ENCODE assay signal across 19 cellular contexts in the genomic region with DNA sequence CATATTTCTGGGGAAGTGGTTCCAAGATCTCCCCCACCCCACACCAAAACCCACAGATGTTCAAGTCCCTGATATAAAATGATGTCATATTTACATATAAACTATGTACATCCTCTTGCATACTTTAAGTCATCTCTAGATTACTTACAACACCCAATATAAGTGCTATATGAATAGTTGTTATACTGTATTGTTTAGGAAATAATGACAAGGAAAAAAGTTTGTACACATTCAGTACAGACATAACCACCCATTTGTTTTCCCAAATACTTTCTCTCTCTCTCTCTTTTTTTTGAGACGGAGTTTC. TPM values are rescaled to one million over a fixed set of nuclear protein-coding genes. Genes with fewer than 3 reads are reported as not detected.
A peak's percentile ranks its signal among the peaks of the same experiment; 100 is the strongest.
DNase-seq lines count a peak whose midpoint lies in the region; ATAC-seq and TF ChIP-seq lines count a peak whose summit lies in the region.
"Had no signal": no experiment of that assay in that cellular context is flagged by ENCODE, and none has a peak within 500 bp of the region (broad histone marks: within the 10 kb centered on the region; RNA-seq: fewer than 3 reads in every experiment).

No MANE protein-coding gene starts in this region.

- no peaks in the 10 kb centered on the region for H3K9me3 Mint-ChIP-seq in activated CD4-positive, alpha-beta T cell treated with anti-CD3 and anti-CD28 coated beads, Interleukin-2, amount 10 ng/mL, durations not matched to agents 24 days and 14 days
- H3K9me3 Mint-ChIP-seq in osteocyte (ENCODE audit: unreplicated experiment), result no peaks in the 10 kb centered on the region
- H3K9me3 Mint-ChIP-seq in activated CD4-positive, alpha-beta memory T cell treated with anti-CD3 and anti-CD28 coated beads for 36 hours, result no peaks in the 10 kb centered on the region
- H3K9me3 Mint-ChIP-seq: neural crest cell had no signal

- H3K4me1 Mint-ChIP-seq in activated CD4-positive, alpha-beta T cell treated with anti-CD3 and anti-CD28 coated beads, Interleukin-2, amount 10 ng/mL, durations not matched to agents 24 days and 14 days, result peaks cover 19% of the 10 kb centered on the region
- H3K4me1 Mint-ChIP-seq in osteocyte (ENCODE audit: unreplicated experiment), result peaks cover 42% of the 10 kb centered on the region
- H3K4me1 Mint-ChIP-seq in activated CD4-positive, alpha-beta memory T cell treated with anti-CD3 and anti-CD28 coated beads for 36 hours (ENCODE audit: low read depth), result peaks cover 35% of the 10 kb centered on the region

- H3K27ac ChIP-seq in RWPE2 (ENCODE audit: poor library complexity, severe bottlenecking) (peak overlapping the region; percentile 36), coronary artery (no peak overlapping the region)
- H3K27ac ChIP-seq: foreskin keratinocyte, Peyer's patch, thyroid gland had no signal

- H3K36me3 ChIP-seq in RWPE2 (ENCODE audit: low read depth) (no peaks in the 10 kb centered on the region; the same call in 1 of the 2 replicates), endocrine pancreas (ENCODE audit: control insufficient read depth, insufficient read depth, low read length) (no peaks in the 10 kb centered on the region)
- H3K36me3 ChIP-seq: Peyer's patch, thyroid gland had no signal

- H3K4me3 ChIP-seq in RWPE2 (ENCODE audit: severe bottlenecking) (no peak overlapping the region), endocrine pancreas (ENCODE audit: control insufficient read depth, insufficient read depth, low read length) (no peak overlapping the region), coronary artery (no peak overlapping the region)
- H3K4me3 ChIP-seq: Peyer's patch, skin epidermis, thyroid gland had no signal

- peaks cover 3% of the 10 kb centered on the region for H3K36me3 Mint-ChIP-seq in activated CD4-positive, alpha-beta T cell treated with anti-CD3 and anti-CD28 coated beads, Interleukin-2, amount 10 ng/mL, durations not matched to agents 24 days and 14 days (ENCODE audit: low read depth)
- H3K36me3 Mint-ChIP-seq in osteocyte (ENCODE audit: unreplicated experiment), result peaks cover 2% of the 10 kb centered on the region
- peaks cover 2% of the 10 kb centered on the region for H3K36me3 Mint-ChIP-seq in activated CD4-positive, alpha-beta memory T cell treated with anti-CD3 and anti-CD28 coated beads for 36 hours

- peaks cover 7% of the 10 kb centered on the region for H3K4me1 ChIP-seq in RWPE2 (ENCODE audit: insufficient read depth, poor library complexity, severe bottlenecking)
- peaks cover 7% of the 10 kb centered on the region for H3K4me1 ChIP-seq in endocrine pancreas (ENCODE audit: control insufficient read depth, insufficient read depth, low read length)

- no peak for ATAC-seq in RWPE2 (ENCODE audit: low read depth)
- ATAC-seq: foreskin keratinocyte had no signal

- POLR2A ChIA-PET in activated CD4-positive, alpha-beta memory T cell treated with anti-CD3 and anti-CD28 coated beads for 36 hours (lab: Charles Lee), result interaction anchor here (0.7 kb wide), 1 partner anchor 12 kb away, joined by 3 read pairs; no protein-coding TSS in a partner anchor

- DNase-seq in activated CD4-positive, alpha-beta T cell treated with anti-CD3 and anti-CD28 coated beads, Interleukin-2, amount 10 ng/mL, durations not matched to agents 24 days and 14 days, result no peak
- no peak for DNase-seq in activated CD4-positive, alpha-beta T cell treated with anti-CD3 and anti-CD28 coated beads for 48 hours
- DNase-seq in RWPE2 (ENCODE audit: low spot score) (no peak), osteocyte (ENCODE audit: extremely low spot score, unreplicated experiment) (no peak), coronary artery (ENCODE audit: low spot score) (no peak), SW480 (ENCODE audit: low spot score) (no peak)
- DNase-seq in activated CD4-positive, alpha-beta memory T cell treated with anti-CD3 and anti-CD28 coated beads for 36 hours, result no peak
- DNase-seq: amniotic stem cell; DMS153; effector CD4-positive, alpha-beta T cell; foreskin keratinocyte; KG1; NCI-H1694 treated with DMSO at 0.1 percent for 48 hours; NCI-H524 treated with DMSO at 0.1 percent for 48 hours; Peyer's patch; thyroid gland had no signal

- H3K4me3 Mint-ChIP-seq in activated CD4-positive, alpha-beta T cell treated with anti-CD3 and anti-CD28 coated beads, Interleukin-2, amount 10 ng/mL, durations not matched to agents 24 days and 14 days, result peak overlapping the region; percentile 0
- no peak overlapping the region for H3K4me3 Mint-ChIP-seq in osteocyte (ENCODE audit: unreplicated experiment)
- H3K4me3 Mint-ChIP-seq in activated CD4-positive, alpha-beta memory T cell treated with anti-CD3 and anti-CD28 coated beads for 36 hours, result no peak overlapping the region
- H3K4me3 Mint-ChIP-seq: neural crest cell had no signal

- H3K27me3 ChIP-seq in RWPE2 (ENCODE audit: insufficient read depth, poor library complexity, severe bottlenecking) (no peaks in the 10 kb centered on the region), endocrine pancreas (ENCODE audit: control insufficient read depth, insufficient read depth, low read length) (no peaks in the 10 kb centered on the region)
- H3K27me3 ChIP-seq: foreskin keratinocyte, Peyer's patch, thyroid gland had no signal

- H3K27ac Mint-ChIP-seq in activated CD4-positive, alpha-beta T cell treated with anti-CD3 and anti-CD28 coated beads, Interleukin-2, amount 10 ng/mL, durations not matched to agents 24 days and 14 days, result peak overlapping the region; percentile 2
- peak overlapping the region; percentile 64 for H3K27ac Mint-ChIP-seq in osteocyte (ENCODE audit: unreplicated experiment)
- H3K27ac Mint-ChIP-seq in activated CD4-positive, alpha-beta memory T cell treated with anti-CD3 and anti-CD28 coated beads for 36 hours, result no peak overlapping the region

- intact Hi-C loops in activated CD4-positive, alpha-beta T cell treated with anti-CD3 and anti-CD28 coated beads, Interleukin-2, amount 10 ng/mL, durations not matched to agents 24 days and 14 days (cut with micrococcal nuclease), result loop anchor here (5.0 kb wide), 1 partner anchor 41 kb away; a partner anchor contains a TSS
- intact Hi-C loops in activated CD4-positive, alpha-beta memory T cell treated with anti-CD3 and anti-CD28 coated beads for 36 hours (cut with micrococcal nuclease), result no loop called here

- TF ChIP-seq CTCF in RWPE2 (IDR thresholded peaks at IDR 0.05; ENCODE audit: poor library complexity, severe bottlenecking) (no peak), osteocyte (IDR thresholded peaks at IDR 0.05) (no peak), coronary artery (IDR thresholded peaks at IDR 0.05) (no peak)

- H3K9ac ChIP-seq in endocrine pancreas (ENCODE audit: control insufficient read depth, insufficient read depth, low read length), result peak overlapping the region; percentile 33

- CTCF ChIA-PET in activated CD4-positive, alpha-beta memory T cell treated with anti-CD3 and anti-CD28 coated beads for 36 hours (lab: Charles Lee), result interaction anchor here (1.2 kb wide), 1 partner anchor 222 kb away, joined by 4 read pairs; no protein-coding TSS in a partner anchor

- H3K27me3 Mint-ChIP-seq in activated CD4-positive, alpha-beta T cell treated with anti-CD3 and anti-CD28 coated beads, Interleukin-2, amount 10 ng/mL, durations not matched to agents 24 days and 14 days, result no peaks in the 10 kb centered on the region
- no peaks in the 10 kb centered on the region for H3K27me3 Mint-ChIP-seq in osteocyte (ENCODE audit: unreplicated experiment)
- H3K27me3 Mint-ChIP-seq in activated CD4-positive, alpha-beta memory T cell treated with anti-CD3 and anti-CD28 coated beads for 36 hours, result no peaks in the 10 kb centered on the region

- H3K9me3 ChIP-seq in RWPE2 (ENCODE audit: severe bottlenecking) (no peaks in the 10 kb centered on the region), endocrine pancreas (ENCODE audit: control insufficient read depth, low read length) (no peaks in the 10 kb centered on the region)
- H3K9me3 ChIP-seq: Peyer's patch, thyroid gland had no signal

RNA-seq across cellular contexts. Expression of a gene that starts 11.5 kb away (rescaled TPM):
- total RNA-seq in activated CD4-positive, alpha-beta T cell treated with anti-CD3 and anti-CD28 coated beads, Interleukin-2, amount 10 ng/mL, durations not matched to agents 24 days and 14 days, result 33.7 and 38.9 TPM in 2 replicates
- total RNA-seq in osteocyte, result 62.4 and 65.6 TPM in 2 replicates
- total RNA-seq in activated CD4-positive, alpha-beta memory T cell treated with anti-CD3 and anti-CD28 coated beads for 36 hours, result 10 to 100 TPM; 37.6 to 41.3 TPM

RNA-seq across cellular contexts. Expression of a gene that starts 42.7 kb away (rescaled TPM):
- 39.1 and 46.0 TPM in 2 replicates for total RNA-seq in activated CD4-positive, alpha-beta T cell treated with anti-CD3 and anti-CD28 coated beads, Interleukin-2, amount 10 ng/mL, durations not matched to agents 24 days and 14 days
- 13.9 and 15.2 TPM in 2 replicates for total RNA-seq in osteocyte
- 10 to 100 TPM; 24.3 to 25.6 TPM for total RNA-seq in activated CD4-positive, alpha-beta memory T cell treated with anti-CD3 and anti-CD28 coated beads for 36 hours
